In the genomic region with DNA sequence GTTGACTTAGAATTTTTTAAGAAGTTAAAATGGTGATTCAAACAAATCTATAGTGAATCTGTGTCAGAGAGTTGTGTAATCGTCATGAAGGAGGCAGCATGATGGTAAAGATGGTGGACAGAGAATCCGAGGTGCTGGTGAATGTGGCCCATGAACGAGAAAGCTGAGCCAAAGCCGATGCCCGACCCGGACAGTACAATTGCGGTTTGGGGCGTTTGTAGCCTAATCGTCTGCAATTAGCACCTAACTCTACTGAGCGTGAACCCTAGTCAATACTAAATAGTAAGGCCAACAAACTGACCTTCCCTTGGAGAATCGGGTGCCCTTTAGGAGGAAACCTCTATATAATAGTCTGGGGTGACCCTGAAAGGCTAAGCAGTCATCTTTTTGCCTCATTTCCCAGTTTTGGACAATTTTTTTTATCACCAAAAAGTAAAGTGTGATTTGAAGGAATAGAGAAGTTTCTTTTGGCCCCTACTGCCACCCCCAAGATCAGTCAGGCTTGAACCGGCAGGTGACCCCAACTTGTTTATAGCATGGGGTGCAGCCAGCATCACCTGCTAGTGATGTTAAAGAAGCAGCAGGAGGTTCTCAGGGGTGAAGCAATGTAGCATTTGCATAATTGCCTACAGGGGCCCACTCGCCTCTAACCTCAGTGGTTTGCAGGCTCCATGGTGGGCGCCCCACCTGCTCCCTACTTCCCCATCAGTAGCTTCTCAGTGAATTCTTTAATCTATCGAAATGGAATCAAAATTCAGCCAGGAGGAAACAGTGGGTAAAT, we compare ENCODE assay signal across 25 cellular contexts. TPM values are rescaled to one million over a fixed set of nuclear protein-coding genes. Genes with fewer than 3 reads are reported as not detected.
DNase-seq lines count a peak whose midpoint lies in the region; ATAC-seq and FAIRE-seq lines count a peak whose summit lies in the region.
"Had no signal": no experiment of that assay in that cellular context is flagged by ENCODE, and none has a peak within 500 bp of the region (broad histone marks: within the 10 kb centered on the region; RNA-seq: fewer than 3 reads in every experiment).

No MANE protein-coding gene starts in this region.

- H3K27me3 ChIP-seq in subcutaneous abdominal adipose tissue (ENCODE audit: control insufficient read depth in 5 of 5, insufficient read depth in 4 of 5, low read length in 5 of 5) = no peaks in the 10 kb centered on the region

- no peak overlapping the region for H3K9ac ChIP-seq in subcutaneous abdominal adipose tissue (ENCODE audit: low read length in 5 of 5)
- H3K9ac ChIP-seq: parathyroid adenoma had no signal

- peaks cover 0 to 62% (median 25%) of the 10 kb centered on the region in 5 donors for H3K36me3 ChIP-seq in subcutaneous abdominal adipose tissue (ENCODE audit: control insufficient read depth in 5 of 5, insufficient read depth in 5 of 5, low read length in 5 of 5)

- H3K9me3 ChIP-seq in subcutaneous abdominal adipose tissue (ENCODE audit: control insufficient read depth in 5 of 5, low read length in 5 of 5) = peaks cover 0 to 5% (median 0%) of the 10 kb centered on the region in 5 donors

- no peak overlapping the region for H3K4me3 ChIP-seq in subcutaneous abdominal adipose tissue (ENCODE audit: low read depth in 1 of 5, low read length in 5 of 5)
- H3K4me3 ChIP-seq: K562, SK-N-MC had no signal

- ATAC-seq in esophagus mucosa (peak; percentile 46), HG03571 (IDR thresholded peaks at IDR 0.05; ENCODE audit: unreplicated experiment) (no peak)
- ATAC-seq: activated CD8-positive, alpha-beta T cell treated with anti-CD3 and anti-CD28 coated beads for 36 hours; CD8-positive, alpha-beta T cell; HCT116; K562; right cardiac atrium had no signal

- FAIRE-seq in frontal cortex (lab: Jason Lieb, UNC) = no peak
- FAIRE-seq: endothelial cell of umbilical vein, K562 had no signal

- peaks cover 11 to 80% (median 52%) of the 10 kb centered on the region in 5 donors for H3K4me1 ChIP-seq in subcutaneous abdominal adipose tissue (ENCODE audit: control insufficient read depth in 5 of 5, insufficient read depth in 5 of 5, low read length in 5 of 5)
- H3K4me1 ChIP-seq: parathyroid adenoma had no signal

- H3K27ac ChIP-seq in subcutaneous abdominal adipose tissue (ENCODE audit: low read depth, low read length) = peak overlapping the region; percentile 55
- H3K27ac ChIP-seq: parathyroid adenoma, SK-N-MC had no signal

- peak; percentile 45 for DNase-seq in activated effector memory CD4-positive, alpha-beta T cell treated with anti-CD3 and anti-CD28 coated beads, Interleukin-2, amount 50 U/mL, for 16 hours
- no peak for DNase-seq in activated effector memory CD4-positive, alpha-beta T cell treated with Interleukin-2 at 50 U/mL for 16 hours
- DNase-seq in NAMALWA (ENCODE audit: low spot score) (peak; percentile 80), frontal cortex (ENCODE audit: low spot score in 2 of 2) (no peak), H4 (ENCODE audit: low spot score) (no peak)
- DNase-seq: activated CD8-positive, alpha-beta T cell treated with anti-CD3 and anti-CD28 coated beads for 36 hours; CD8-positive, alpha-beta T cell; islet precursor cell; NCI-H1105 treated with DMSO at 0.1 percent for 48 hours; NCI-H2029 treated with DMSO at 0.1 percent for 48 hours; NCI-H226; NCI-H69; nephron progenitor cell; right cardiac atrium; RPMI8226; stimulated activated CD4-positive, alpha-beta T cell treated with anti-CD3 and anti-CD28 coated beads, Interleukin-4, amount 100 ng/mL, for 1 hour had no signal

RNA-seq across cellular contexts. Expression of gene IRF8, which starts 11.3 kb away (rescaled TPM):
- 2.2 TPM for total RNA-seq in esophagus mucosa
- total RNA-seq in frontal cortex = 3.7 TPM
- total RNA-seq in H4 (2014; rRNA removed; shearing (Covaris generic)) = 1.7 and 1.9 TPM in 2 replicates
- total RNA-seq: endothelial cell of umbilical vein, MCF 10A had no signal

Comparison
In these comparisons a context has a peak if more than half of its experiments do, and no peak if none do; other contexts are left out.
1. DNase-seq: peak in activated effector memory CD4-positive, alpha-beta T cell treated with anti-CD3 and anti-CD28 coated beads, Interleukin-2, amount 50 U/mL, for 16 hours (single experiment) and NAMALWA (single experiment); none in activated effector memory CD4-positive, alpha-beta T cell treated with Interleukin-2 at 50 U/mL for 16 hours (single experiment), frontal cortex (0 of 2) and H4 (single experiment).